ENCODE assay signal across 8 cellular contexts in the genomic region with DNA sequence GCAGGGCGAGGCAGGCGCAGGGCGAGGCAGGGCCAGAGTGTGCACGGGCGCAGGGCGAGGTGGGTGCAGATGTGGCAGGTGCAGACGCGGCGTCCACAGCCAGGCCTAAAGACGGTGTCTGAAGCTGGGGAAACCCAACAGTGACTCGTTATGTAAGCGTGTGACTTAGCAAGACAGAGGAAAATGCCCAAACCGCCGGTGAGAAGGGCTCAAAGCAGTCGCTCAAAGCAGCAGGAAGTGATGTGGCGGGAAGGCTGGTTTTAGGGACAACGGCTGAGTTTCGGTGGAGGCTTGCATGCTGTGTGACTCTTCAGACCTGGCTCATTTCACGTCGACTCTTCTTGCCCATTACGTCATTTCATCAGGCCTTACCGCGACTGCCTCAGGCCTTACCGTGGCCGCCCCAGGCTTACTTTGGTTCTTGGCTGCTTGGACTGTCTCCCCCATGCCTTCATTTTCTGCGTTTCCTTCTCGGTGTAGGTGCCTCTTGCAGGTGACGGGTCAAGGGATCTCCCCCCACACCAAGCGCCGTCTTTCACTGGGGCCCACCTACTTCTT. TPM values are rescaled to one million over a fixed set of nuclear protein-coding genes. Genes with fewer than 3 reads are reported as not detected.
DNase-seq lines count a peak whose midpoint lies in the region; ATAC-seq and TF ChIP-seq lines count a peak whose summit lies in the region.

No MANE protein-coding gene starts in this region.

- peak overlapping the region; percentile 83 for H3K27ac ChIP-seq in DOHH2 (ENCODE audit: low read depth, low read length)

- peaks cover 89% of the 10 kb centered on the region for H3K4me1 ChIP-seq in DOHH2 (ENCODE audit: control insufficient read depth, low read length)

- peak; percentile 84 for ATAC-seq in GM21381 (IDR thresholded peaks at IDR 0.05; ENCODE audit: unreplicated experiment)
- ATAC-seq in esophagus mucosa, result peak; percentile 14

- DNase-seq in HT1080 (ENCODE audit: low read depth) (peak; percentile 40), RPMI8226 (no peak), NCI-H1105 treated with DMSO at 0.1 percent for 48 hours (lab: John Stamatoyannopoulos, UW) (no peak)
- DNase-seq in activated CD4-positive, alpha-beta T cell treated with anti-CD3 and anti-CD28 coated beads, Interleukin-2, amount 50 U/mL, for 1 hour, result peak; percentile 53
- peak; percentile 74 to 79 for DNase-seq in stimulated activated CD8-positive, alpha-beta memory T cell treated with anti-CD3 and anti-CD28 coated beads, Interleukin-2, amount 100 ng/mL, for 48 hours (ENCODE audit: low read depth in 2 of 2)

- H3K79me2 ChIP-seq in DOHH2 (ENCODE audit: control insufficient read depth, low read length), result peaks cover 17% of the 10 kb centered on the region

- no peaks in the 10 kb centered on the region for H3K9me3 ChIP-seq in DOHH2 (ENCODE audit: control insufficient read depth, insufficient read depth, low read length)

- no peaks in the 10 kb centered on the region for H4K20me1 ChIP-seq in DOHH2 (ENCODE audit: control insufficient read depth, insufficient read depth, low read depth, low read length)

- no peaks in the 10 kb centered on the region for H3K9me2 ChIP-seq in DOHH2 (replicated peaks; ENCODE audit: control insufficient read depth, low read length)

- H3K4me3 ChIP-seq in DOHH2 (ENCODE audit: low read length), result peak overlapping the region; percentile 50

- H3K27me3 ChIP-seq in DOHH2 (ENCODE audit: control insufficient read depth, low read length), result no peaks in the 10 kb centered on the region

- H3K36me3 ChIP-seq in DOHH2 (ENCODE audit: control insufficient read depth, low read length), result peaks cover 24% of the 10 kb centered on the region

- peaks cover 7% of the 10 kb centered on the region; the same call in 1 of the 2 replicates for H3F3A ChIP-seq in DOHH2 (ENCODE audit: control insufficient read depth, insufficient read depth)

- H3K4me2 ChIP-seq in DOHH2 (ENCODE audit: low read length), result peak overlapping the region; percentile 59

- no peak for TF ChIP-seq CTCF in DOHH2 (IDR thresholded peaks at IDR 0.05; ENCODE audit: low read depth, low read length, poor library complexity, severe bottlenecking)

RNA-seq across cellular contexts. Expression of a gene that starts 50.5 kb away (rescaled TPM):
- 71.6 and 77.6 TPM in 2 replicates for total RNA-seq in HT1080 (2014; rRNA removed; shearing (Covaris generic))
- 40.8 and 43.3 TPM in 2 replicates for polyA plus RNA-seq in HT1080 (2015; cell fraction: cytosol; rRNA removed)
- polyA plus RNA-seq in HT1080 (2015; cell fraction: nucleus; rRNA removed), result 105 and 114 TPM in 2 replicates
- 37.4 TPM for total RNA-seq in esophagus mucosa

Comparison
In these comparisons a context has a peak if more than half of its experiments do, and no peak if none do; other contexts are left out.
1. DNase-seq: peak in HT1080 (single experiment), activated CD4-positive, alpha-beta T cell treated with anti-CD3 and anti-CD28 coated beads, Interleukin-2, amount 50 U/mL, for 1 hour (single experiment) and stimulated activated CD8-positive, alpha-beta memory T cell treated with anti-CD3 and anti-CD28 coated beads, Interleukin-2, amount 100 ng/mL, for 48 hours (2 of 2); none in RPMI8226 (single experiment) and NCI-H1105 treated with DMSO at 0.1 percent for 48 hours (single experiment).